In the genomic region with DNA sequence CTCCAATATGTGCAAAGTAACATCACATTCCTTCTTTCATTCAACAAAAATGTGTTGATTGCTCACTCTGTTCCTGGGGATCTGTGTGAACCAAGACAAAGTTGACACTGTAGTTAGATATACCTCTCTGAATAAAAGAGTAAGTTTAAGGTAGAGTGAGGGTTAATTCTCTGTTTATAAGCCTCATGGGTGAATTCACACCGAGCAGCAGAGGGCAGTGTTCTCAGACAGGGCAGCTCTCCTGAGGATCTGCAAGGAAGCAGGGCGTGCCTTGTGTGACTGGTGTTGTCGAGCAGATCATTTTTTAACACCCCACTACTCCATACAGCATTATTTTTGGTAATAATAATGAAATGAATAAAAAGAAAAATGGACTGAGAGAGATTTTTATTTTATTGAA, we compare ENCODE assay signal across 7 cellular contexts. TPM values are rescaled to one million over a fixed set of nuclear protein-coding genes. Genes with fewer than 3 reads are reported as not detected.
DNase-seq lines count a peak whose midpoint lies in the region; ATAC-seq and TF ChIP-seq lines count a peak whose summit lies in the region.

No MANE protein-coding gene starts in this region.

- TF ChIP-seq CTCF in GM12872 (IDR thresholded peaks at IDR 0.05; ENCODE audit: insufficient read depth, low read depth, low read length) (peak; percentile 62), OCI-LY7 (conservative IDR thresholded peaks at IDR 0.05; ENCODE audit: low read length) (peak; percentile 79), astrocyte of the cerebellum (IDR thresholded peaks at IDR 0.05; ENCODE audit: low read depth, low read length, missing control alignments) (peak; percentile 45), liver (IDR thresholded peaks at IDR 0.05; ENCODE audit: low read depth, low read length, missing input control) (peak; percentile 72)

- H3K9ac ChIP-seq in liver (ENCODE audit: low read depth in 1 of 2, low read length in 2 of 2): no peak overlapping the region

- no peak overlapping the region for H2AFZ ChIP-seq in OCI-LY7 (ENCODE audit: low read length)

- no peaks in the 10 kb centered on the region for H4K20me1 ChIP-seq in OCI-LY7 (ENCODE audit: insufficient read depth, low read length)

- no peaks in the 10 kb centered on the region for H3K36me3 ChIP-seq in OCI-LY7 (ENCODE audit: insufficient read depth, low read length)
- no peaks in the 10 kb centered on the region for H3K36me3 ChIP-seq in liver (ENCODE audit: control insufficient read depth in 4 of 4, insufficient read depth in 3 of 4, low read depth in 1 of 4, low read length in 3 of 4)

- H3K27ac ChIP-seq in OCI-LY7 (ENCODE audit: low read depth, low read length, poor library complexity, severe bottlenecking) (no peak overlapping the region), liver (ENCODE audit: low read depth in 1 of 2, low read length in 2 of 2) (no peak overlapping the region)

- no peaks in the 10 kb centered on the region for H3K9me3 ChIP-seq in OCI-LY7 (ENCODE audit: low read length)
- H3K9me3 ChIP-seq in liver (ENCODE audit: control insufficient read depth in 4 of 4, low read length in 3 of 4): no peaks in the 10 kb centered on the region

- WGBS in liver: 9% methylated on average over 3 of the region's 3 CpGs

- no peaks in the 10 kb centered on the region for H3K4me1 ChIP-seq in OCI-LY7 (ENCODE audit: insufficient read depth, low read length, poor library complexity, severe bottlenecking)
- H3K4me1 ChIP-seq in liver (ENCODE audit: control insufficient read depth in 4 of 4, insufficient read depth in 4 of 4, low read length in 3 of 4): peaks cover 5 to 51% (median 32%) of the 10 kb centered on the region in 4 donors

- no peaks in the 10 kb centered on the region for H3K79me2 ChIP-seq in OCI-LY7 (ENCODE audit: insufficient read depth, low read depth, low read length)

- intact Hi-C loops in OCI-LY7 (cut with micrococcal nuclease; ENCODE audit: unreplicated experiment): no loop called here

- no TSS peak for BruUV-seq in OCI-LY7 (replicated peaks; lab: Mats Ljungman, UMichigan)

- no peaks in the 10 kb centered on the region for H3K27me3 ChIP-seq in liver (ENCODE audit: control insufficient read depth in 4 of 4, insufficient read depth in 4 of 4, low read length in 3 of 4)

- peak; percentile 85 to 92 for TF ChIP-seq RAD21 in liver (IDR thresholded peaks at IDR 0.05)

- DNase-seq in OCI-LY7 (ENCODE audit: low spot score) (peak; percentile 43), astrocyte of the cerebellum (ENCODE audit: low read depth) (no peak), activated gamma-delta T cell (lab: John Stamatoyannopoulos, UW) (no peak)

- in situ Hi-C loops in astrocyte of the cerebellum (cut with HindIII; ENCODE audit: low sequenced_read_pairs): no loop called here

- CTCF ChIA-PET in OCI-LY7 (lab: Charles Lee; ENCODE audit: unreplicated experiment): no interaction called here

- no peaks in the 10 kb centered on the region for H3K9me2 ChIP-seq in OCI-LY7 (ENCODE audit: insufficient read depth, low read length)

- no peak overlapping the region for H3K4me3 ChIP-seq in OCI-LY7 (ENCODE audit: low read depth, low read length, poor library complexity, severe bottlenecking)
- no peak overlapping the region for H3K4me3 ChIP-seq in astrocyte of the cerebellum (ENCODE audit: low read depth, low read length)
- no peak overlapping the region for H3K4me3 ChIP-seq in liver (ENCODE audit: low read depth in 1 of 3, low read length in 3 of 3)

- ATAC-seq in HG03139 (IDR thresholded peaks at IDR 0.05; ENCODE audit: unreplicated experiment) (peak; percentile 58), HG03135 (IDR thresholded peaks at IDR 0.05; ENCODE audit: unreplicated experiment) (no peak)

- no peak overlapping the region for H3K4me2 ChIP-seq in OCI-LY7 (ENCODE audit: low read length)

- POLR2A ChIA-PET in OCI-LY7 (lab: Charles Lee): no interaction called here

TF ChIP-seq in liver, 16 proteins besides CTCF, POLR2A, EP300 and RAD21:
- TF ChIP-seq ATF3 (IDR thresholded peaks at IDR 0.05) (no peak), HNF4A (conservative IDR thresholded peaks at IDR 0.05) (peak in 1 of 2 donors; percentile 26)

RNA-seq across cellular contexts. Expression of gene PAQR9, which starts 34.4 kb away (rescaled TPM):
- total RNA-seq in OCI-LY7 (2014; rRNA removed; shearing (Covaris generic)): not detected in 2 replicates
- total RNA-seq in OCI-LY7 (2022) (not detected in 2 replicates), liver (10 to 100 TPM; 15.4 to 24.3 TPM)
- polyA plus RNA-seq in liver: 1 to 10 TPM; 3.6 to 9.8 TPM

RNA-seq across cellular contexts. Expression of gene PCOLCE2, which starts 40.2 kb away (rescaled TPM):
- total RNA-seq in OCI-LY7 (2014; rRNA removed; shearing (Covaris generic)): not detected in 2 replicates
- total RNA-seq in OCI-LY7 (2022) (not detected in 2 replicates), liver (10 to 100 TPM; 16.1 to 17.2 TPM)
- 10 to 100 TPM in 1 of 2 donors, 1 to 10 TPM in 1; 9.1 to 10.4 TPM for polyA plus RNA-seq in liver

Comparison
In these comparisons a context has a peak if more than half of its experiments do, and no peak if none do; other contexts are left out.
1. RNA of gene PAQR9, which starts 34.4 kb away (total RNA-seq): 15.4 to 24.3 TPM in liver; not detected in OCI-LY7; every median in the first group is over 10 times any median in the second.
2. RNA of gene PCOLCE2, which starts 40.2 kb away (total RNA-seq): 16.1 to 17.2 TPM in liver; not detected in OCI-LY7; every median in the first group is over 10 times any median in the second.
3. Peak in every context shown above with its lines, with median percentiles within 50 percentile points of each other: CTCF ChIP-seq.